In the genomic region with DNA sequence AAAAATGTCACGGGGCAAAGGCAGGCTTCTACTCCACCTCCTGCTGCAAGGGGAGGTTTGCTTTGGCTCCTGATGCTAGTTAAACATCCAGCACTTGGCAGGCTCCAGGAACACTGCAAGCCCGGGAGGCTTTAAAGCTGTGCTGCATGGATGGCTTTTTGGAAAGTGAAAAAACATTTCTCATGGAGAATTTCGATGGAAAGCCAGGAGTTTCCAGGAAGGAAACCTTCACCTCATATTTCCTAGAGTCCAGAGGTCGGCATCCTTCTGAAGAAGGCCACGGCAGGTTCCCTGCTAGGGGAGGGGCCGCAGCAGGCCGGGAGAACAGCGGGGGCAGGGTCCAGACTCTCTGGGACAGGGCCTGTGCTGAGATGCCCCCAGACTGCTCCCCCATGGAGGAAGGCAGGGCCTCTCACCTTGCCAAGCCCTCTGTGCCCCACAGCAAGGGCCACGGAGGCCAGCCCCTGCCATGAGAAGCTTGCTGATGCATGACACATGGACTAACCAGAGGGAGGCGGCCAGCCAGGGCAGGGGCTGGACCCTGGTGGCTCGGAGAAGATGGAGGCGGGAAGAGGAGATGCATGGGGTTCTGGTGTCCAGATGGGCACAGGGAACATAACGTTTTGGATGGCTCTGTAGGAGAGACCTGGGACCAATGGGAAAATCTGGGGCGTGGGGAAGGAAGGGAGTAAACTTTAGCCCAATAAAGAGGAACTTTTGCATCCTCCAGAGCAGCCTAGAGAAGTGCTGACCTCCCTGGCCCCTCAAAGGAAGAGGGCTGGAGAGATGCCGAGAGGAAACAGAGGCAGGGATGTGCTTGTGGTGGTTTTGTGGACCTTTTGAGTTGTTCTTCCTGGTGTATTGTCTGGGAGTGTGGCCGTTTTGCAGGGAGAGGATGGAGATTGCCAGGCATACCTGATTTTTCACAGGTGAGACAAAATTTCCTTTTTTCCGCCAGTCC, we compare ENCODE assay signal across 14 cellular contexts. TPM values are rescaled to one million over a fixed set of nuclear protein-coding genes. Genes with fewer than 3 reads are reported as not detected.
DNase-seq lines count a peak whose midpoint lies in the region; ATAC-seq and TF ChIP-seq lines count a peak whose summit lies in the region.
"Had no signal": no experiment of that assay in that cellular context is flagged by ENCODE, and none has a peak within 500 bp of the region (broad histone marks: within the 10 kb centered on the region; RNA-seq: fewer than 3 reads in every experiment).

No MANE protein-coding gene starts in this region.

- H3K9me3 ChIP-seq in aorta (ENCODE audit: control insufficient read depth, low read length): no peaks in the 10 kb centered on the region
- H3K9me3 ChIP-seq: HAP-1, neutrophil had no signal

- peak overlapping the region; percentile 54 for H3K4me3 ChIP-seq in coronary artery
- no peak overlapping the region for H3K4me3 ChIP-seq in aorta (ENCODE audit: low read length in 2 of 2)
- H3K4me3 ChIP-seq: HAP-1, SK-N-MC had no signal

- H3K4me1 ChIP-seq in aorta (ENCODE audit: control insufficient read depth in 1 of 2, insufficient read depth in 2 of 2, low read length in 2 of 2): no peaks in the 10 kb centered on the region
- H3K4me1 ChIP-seq: HAP-1 had no signal

- ATAC-seq in Right ventricle myocardium inferior (peak; percentile 61), aorta (ENCODE audit: low FRiP score) (peak; percentile 74), HG02970 (IDR thresholded peaks at IDR 0.05; ENCODE audit: low FRiP score, unreplicated experiment) (no peak)

- H3K27ac ChIP-seq in coronary artery (peak overlapping the region in 1 of 2 donors; percentile 39), aorta (ENCODE audit: low read depth in 1 of 2, low read length in 2 of 2) (no peak overlapping the region)
- H3K27ac ChIP-seq: SK-N-MC had no signal

- H3K27me3 ChIP-seq in aorta (ENCODE audit: control insufficient read depth in 1 of 2, insufficient read depth in 2 of 2, low read length in 1 of 2): no peaks in the 10 kb centered on the region
- H3K27me3 ChIP-seq: neutrophil had no signal

- intact Hi-C loops in Right ventricle myocardium inferior (cut with DNase I): no loop called here
- intact Hi-C loops in cardiac septum (cut with DNase I): no loop called here
- intact Hi-C loops in aorta (cut with DNase I): no loop called here

- no peaks in the 10 kb centered on the region for H3K36me3 ChIP-seq in aorta (ENCODE audit: control insufficient read depth in 1 of 2, insufficient read depth in 2 of 2, low read length in 1 of 2)
- H3K36me3 ChIP-seq: HAP-1 had no signal

- WGBS in aorta, 2 donors: 47 to 48% methylated on average over 17 of the region's 17 CpGs

- peak; percentile 43 for DNase-seq in Right ventricle myocardium inferior (ENCODE audit: missing footprints)
- no peak for DNase-seq in cardiac septum (ENCODE audit: low spot score)
- no peak for DNase-seq in coronary artery (ENCODE audit: low spot score)
- DNase-seq in midbrain (lab: John Stamatoyannopoulos, UW): peak; percentile 14
- DNase-seq in aorta: peak; percentile 62 to 78
- DNase-seq in SHP77 treated with DMSO at 0.1 percent for 48 hours (lab: John Stamatoyannopoulos, UW): no peak
- DNase-seq in SIG-M5 (lab: John Stamatoyannopoulos, UW): no peak
- DNase-seq: activated CD4-positive, alpha-beta T cell treated with anti-CD3 and anti-CD28 coated beads for 48 hours; cortex of kidney; NCI-H146 had no signal

- TF ChIP-seq CTCF in coronary artery (IDR thresholded peaks at IDR 0.05): no peak

RNA-seq across cellular contexts. Expression of gene CTSH, which starts 10.5 kb away (rescaled TPM):
- total RNA-seq in Right ventricle myocardium inferior (67.8 TPM), cardiac septum (38.8 TPM), aorta (10 to 100 TPM; 41.0 to 89.7 TPM)
- polyA plus RNA-seq in aorta: 100 to 1,000 TPM in 1 of 2 donors, 10 to 100 TPM in 1; 23.2 to 103 TPM

Comparison
In these comparisons a context has a peak if more than half of its experiments do, and no peak if none do; other contexts are left out.
1. DNase-seq: peak in Right ventricle myocardium inferior (single experiment), midbrain (single experiment) and aorta (2 of 2); none in cardiac septum (single experiment), coronary artery (single experiment), SHP77 treated with DMSO at 0.1 percent for 48 hours (single experiment) and SIG-M5 (single experiment).